In genomic region chr12:110916295-110916875, GRCh38 we compare ENCODE assay signal across 27 cellular contexts. TPM values are rescaled to one million over a fixed set of nuclear protein-coding genes. Genes with fewer than 3 reads are reported as not detected.
DNase-seq lines count a peak whose midpoint lies in the region; ATAC-seq and TF ChIP-seq lines count a peak whose summit lies in the region.
"Had no signal": no experiment of that assay in that cellular context is flagged by ENCODE, and none has a peak within 500 bp of the region (broad histone marks: within the 10 kb centered on the region; RNA-seq: fewer than 3 reads in every experiment).

No MANE protein-coding gene starts in this region.

- H3K4me2 ChIP-seq in mammary epithelial cell (ENCODE audit: insufficient read depth, low read depth, low read length) = no peak overlapping the region

- no peaks in the 10 kb centered on the region for H3K79me2 ChIP-seq in mammary epithelial cell (ENCODE audit: insufficient read depth, low read length)

- H3K9me3 Mint-ChIP-seq in stimulated activated naive CD8-positive, alpha-beta T cell treated with anti-CD3 and anti-CD28 coated beads, Interleukin-15, amount 100 ng/mL, for 72 hours = no peaks in the 10 kb centered on the region
- H3K9me3 Mint-ChIP-seq in endodermal cell = no peaks in the 10 kb centered on the region
- H3K9me3 Mint-ChIP-seq: CD8-positive, alpha-beta memory T cell; naive thymus-derived CD8-positive, alpha-beta T cell; stimulated activated effector memory CD8-positive, alpha-beta T cell treated with anti-CD3 and anti-CD28 coated beads, Interleukin-12 subunit alpha, Interleukin-12 subunit beta, amount 100 ng/mL, for 72 hours had no signal

- H3K36me3 ChIP-seq in mammary epithelial cell (ENCODE audit: insufficient read depth, low read length) = no peaks in the 10 kb centered on the region
- no peaks in the 10 kb centered on the region for H3K36me3 ChIP-seq in endodermal cell (ENCODE audit: control insufficient read depth, insufficient read depth, low read length)
- H3K36me3 ChIP-seq: Peyer's patch had no signal

- H3K36me3 Mint-ChIP-seq in endodermal cell (ENCODE audit: low read depth) = no peaks in the 10 kb centered on the region
- H3K36me3 Mint-ChIP-seq: CD8-positive, alpha-beta memory T cell; naive thymus-derived CD8-positive, alpha-beta T cell; stimulated activated effector memory CD8-positive, alpha-beta T cell treated with anti-CD3 and anti-CD28 coated beads, Interleukin-12 subunit alpha, Interleukin-12 subunit beta, amount 100 ng/mL, for 72 hours had no signal

- H3K9me3 ChIP-seq in mammary epithelial cell (replicated peaks; ENCODE audit: insufficient read depth, low read length) (no peaks in the 10 kb centered on the region), endodermal cell (ENCODE audit: control insufficient read depth, low read length) (no peaks in the 10 kb centered on the region)
- H3K9me3 ChIP-seq: Peyer's patch, testis had no signal

- TF ChIP-seq CTCF in mammary epithelial cell (conservative IDR thresholded peaks at IDR 0.05 in 1 of 2, IDR thresholded peaks at IDR 0.05 in 1 of 2; ENCODE audit: extremely low read depth in 1 of 2, insufficient read depth in 1 of 2, low read depth in 1 of 2, low read length in 2 of 2) (no peak), endodermal cell (conservative IDR thresholded peaks at IDR 0.05) (no peak)

- intact Hi-C loops in mammary epithelial cell (cut with micrococcal nuclease) = loop anchor here (2.0 kb wide), 1 partner anchor 22 kb away; no protein-coding TSS in a partner anchor

- H3K4me1 ChIP-seq in mammary epithelial cell (ENCODE audit: insufficient read depth, low read length) (peaks cover 18% of the 10 kb centered on the region), endodermal cell (ENCODE audit: control insufficient read depth, insufficient read depth, low read length) (no peaks in the 10 kb centered on the region)
- H3K4me1 ChIP-seq: testis had no signal

- H2AFZ ChIP-seq in mammary epithelial cell (ENCODE audit: low read depth, low read length) = no peak overlapping the region

- dilution Hi-C loops in mammary epithelial cell (cut with HindIII; ENCODE audit: low sequenced_read_pairs) = no loop called here

- H3K27me3 ChIP-seq in mammary epithelial cell (ENCODE audit: insufficient read depth, low read length) = no peaks in the 10 kb centered on the region
- no peaks in the 10 kb centered on the region for H3K27me3 ChIP-seq in endodermal cell (ENCODE audit: control insufficient read depth, insufficient read depth, low read length, poor library complexity, severe bottlenecking)
- H3K27me3 ChIP-seq: Peyer's patch, testis had no signal

- no TSS peak for BruUV-seq in mammary epithelial cell (replicated peaks; lab: Mats Ljungman, UMichigan)

- no peak overlapping the region for H3K4me3 Mint-ChIP-seq in stimulated activated naive CD8-positive, alpha-beta T cell treated with anti-CD3 and anti-CD28 coated beads, Interleukin-15, amount 100 ng/mL, for 72 hours
- H3K4me3 Mint-ChIP-seq in endodermal cell = no peak overlapping the region
- H3K4me3 Mint-ChIP-seq: CD8-positive, alpha-beta memory T cell; naive thymus-derived CD8-positive, alpha-beta T cell; stimulated activated effector memory CD8-positive, alpha-beta T cell treated with anti-CD3 and anti-CD28 coated beads, Interleukin-12 subunit alpha, Interleukin-12 subunit beta, amount 100 ng/mL, for 72 hours had no signal

- H3K27me3 Mint-ChIP-seq in stimulated activated naive CD8-positive, alpha-beta T cell treated with anti-CD3 and anti-CD28 coated beads, Interleukin-15, amount 100 ng/mL, for 72 hours = peaks cover 15% of the 10 kb centered on the region
- H3K27me3 Mint-ChIP-seq in endodermal cell (ENCODE audit: insufficient read depth) = no peaks in the 10 kb centered on the region

- in situ Hi-C loops in mammary epithelial cell (cut with MboI; ENCODE audit: low sequenced_read_pairs in 2 of 2) = no loop called here

- H3K27ac Mint-ChIP-seq in stimulated activated naive CD8-positive, alpha-beta T cell treated with anti-CD3 and anti-CD28 coated beads, Interleukin-15, amount 100 ng/mL, for 72 hours = no peak overlapping the region
- no peak overlapping the region for H3K27ac Mint-ChIP-seq in endodermal cell
- H3K27ac Mint-ChIP-seq: stimulated activated effector memory CD8-positive, alpha-beta T cell treated with anti-CD3 and anti-CD28 coated beads, Interleukin-12 subunit alpha, Interleukin-12 subunit beta, amount 100 ng/mL, for 72 hours had no signal

- CTCF ChIA-PET in mammary epithelial cell (lab: Charles Lee; ENCODE audit: low non-redundant PET) = no interaction called here

- H4K20me1 ChIP-seq in mammary epithelial cell (ENCODE audit: insufficient read depth, low read length) = no peaks in the 10 kb centered on the region

- ATAC-seq in stimulated activated naive CD8-positive, alpha-beta T cell treated with anti-CD3 and anti-CD28 coated beads, Interleukin-15, amount 100 ng/mL, for 72 hours = no peak
- ATAC-seq in HG02642 (IDR thresholded peaks at IDR 0.05; ENCODE audit: poor library complexity, unreplicated experiment) = no peak
- ATAC-seq: naive thymus-derived CD8-positive, alpha-beta T cell; right cardiac atrium; stimulated activated effector memory CD8-positive, alpha-beta T cell treated with anti-CD3 and anti-CD28 coated beads, Interleukin-12 subunit alpha, Interleukin-12 subunit beta, amount 100 ng/mL, for 72 hours had no signal

- H3K27ac ChIP-seq in mammary epithelial cell (ENCODE audit: insufficient read depth, low read depth, low read length) = no peak overlapping the region
- H3K27ac ChIP-seq in endodermal cell (ENCODE audit: low read depth, low read length) = no peak overlapping the region
- H3K27ac ChIP-seq: Peyer's patch, testis had no signal

- DNase-seq in ELR (ENCODE audit: low read depth) (peak; percentile 61), MV-4-11 (lab: John Stamatoyannopoulos, UW) (peak; percentile 51), mammary epithelial cell (peak; percentile 32), lung microvascular endothelial cell (ENCODE audit: low read depth in 2 of 2) (peak; percentile 43 to 56), endodermal cell (no peak)
- no peak for DNase-seq in stimulated activated naive CD8-positive, alpha-beta T cell treated with anti-CD3 and anti-CD28 coated beads, Interleukin-15, amount 100 ng/mL, for 72 hours
- DNase-seq: activated CD4-positive, alpha-beta T cell treated with anti-CD3 and anti-CD28 coated beads, Interleukin-2, amount 50 U/mL, for 1 hour; activated CD8-positive, alpha-beta memory T cell treated with anti-CD3 and anti-CD28 coated beads, Interleukin-2, amount 50 U/mL, for 48 hours; activated effector memory CD4-positive, alpha-beta T cell treated with Interleukin-2 at 50 U/mL for 16 hours; caudate nucleus; CD8-positive, alpha-beta memory T cell; DMS53; effector CD8-positive, alpha-beta T cell; hippocampal formation; naive thymus-derived CD8-positive, alpha-beta T cell; NCI-H187; NCI-H2227 treated with DMSO at 0.1 percent for 48 hours; NCI-H82; Peyer's patch; right cardiac atrium; testis had no signal

- no peaks in the 10 kb centered on the region for H3K4me1 Mint-ChIP-seq in stimulated activated naive CD8-positive, alpha-beta T cell treated with anti-CD3 and anti-CD28 coated beads, Interleukin-15, amount 100 ng/mL, for 72 hours
- no peaks in the 10 kb centered on the region for H3K4me1 Mint-ChIP-seq in endodermal cell
- H3K4me1 Mint-ChIP-seq: CD8-positive, alpha-beta memory T cell; stimulated activated effector memory CD8-positive, alpha-beta T cell treated with anti-CD3 and anti-CD28 coated beads, Interleukin-12 subunit alpha, Interleukin-12 subunit beta, amount 100 ng/mL, for 72 hours had no signal

- WGBS in mammary epithelial cell (ENCODE audit: low coverage, missing lambda C conversion rate) = 75% methylated on average over 3 of the region's 3 CpGs
- WGBS in endodermal cell (ENCODE audit: insufficient coverage in 1 of 2, insufficient read length in 1 of 2), 2 experiments = 94 to 100% methylated on average over 1 to 3 of the region's 3 CpGs

- H3K9ac ChIP-seq in mammary epithelial cell (ENCODE audit: insufficient read depth, low read length) (no peak overlapping the region), endodermal cell (ENCODE audit: extremely low read depth, low read length, poor library complexity, severe bottlenecking) (no peak overlapping the region)

- H3K4me3 ChIP-seq in mammary epithelial cell (replicated peaks in 1 of 3; ENCODE audit: insufficient read depth in 1 of 3, low read depth in 2 of 3, low read length in 3 of 3) (no peak overlapping the region), endodermal cell (ENCODE audit: low read length) (no peak overlapping the region)
- H3K4me3 ChIP-seq: Peyer's patch, testis had no signal

RNA-seq across cellular contexts. Expression of gene MYL2, which starts 4.0 kb away (rescaled TPM):
- total RNA-seq in mammary epithelial cell (not detected), lung microvascular endothelial cell (0.65 TPM in 1 of 2 replicates, not detected in the other), endodermal cell (under 1 TPM in 1 of 2 donors, not detected in 1; 0.89 TPM)
- polyA plus RNA-seq in mammary epithelial cell = 0.26 TPM
- not detected for polyA minus RNA-seq in mammary epithelial cell
- not detected for polyA plus RNA-seq in endodermal cell (2013, experiment 1 of 2)
- not detected for polyA plus RNA-seq in endodermal cell (2013, experiment 2 of 2)
- total RNA-seq: CD8-positive, alpha-beta memory T cell; fibroblast of lung; kidney; mesenteric fat pad; naive thymus-derived CD8-positive, alpha-beta T cell; osteocyte; Peyer's patch had no signal
- polyA plus RNA-seq: CD8-positive, alpha-beta memory T cell; fibroblast of lung; naive thymus-derived CD8-positive, alpha-beta T cell had no signal

Comparison
In these comparisons a context has a peak if more than half of its experiments do, and no peak if none do; other contexts are left out.
1. DNase-seq: peak in ELR (single experiment), MV-4-11 (single experiment), mammary epithelial cell (single experiment) and lung microvascular endothelial cell (2 of 2); none in stimulated activated naive CD8-positive, alpha-beta T cell treated with anti-CD3 and anti-CD28 coated beads, Interleukin-15, amount 100 ng/mL, for 72 hours (0 of 2) and endodermal cell (single experiment).